20 cellular contexts compared by ENCODE assay signal in the genomic region with DNA sequence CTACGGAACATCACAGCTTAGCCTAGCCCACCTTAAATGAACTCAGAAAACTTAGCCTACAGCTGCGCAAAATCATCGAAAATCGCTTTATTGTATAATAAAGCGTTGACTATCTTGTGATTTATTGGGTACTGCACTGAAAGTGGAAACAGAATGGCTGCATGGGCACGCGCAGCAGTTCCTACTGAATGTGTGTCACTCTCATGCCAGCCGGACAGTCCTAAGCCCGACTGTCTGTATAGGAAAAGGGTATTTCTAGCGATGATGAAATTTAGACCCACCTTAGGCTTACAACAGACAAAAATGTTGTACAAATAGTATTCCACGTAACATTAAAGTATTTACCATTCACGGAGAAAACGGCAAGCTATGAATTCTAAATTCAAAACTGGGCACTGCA.
"Had no signal": no experiment of that assay in that cellular context is flagged by ENCODE, and none has a peak within 500 bp of the region (broad histone marks: within the 10 kb centered on the region; RNA-seq: fewer than 3 reads in every experiment).

No MANE protein-coding gene starts in this region.

- H3K36me3 Mint-ChIP-seq: natural killer cell had no signal

- H3K9ac ChIP-seq: parathyroid adenoma had no signal

- H3K9me3 ChIP-seq: neutrophil, prostate gland, right lobe of liver, thoracic aorta, tibial nerve, upper lobe of left lung, uterus had no signal

- H3K4me1 ChIP-seq: parathyroid adenoma, prostate gland had no signal

- ATAC-seq: effector memory CD8-positive, alpha-beta T cell; left ventricle myocardium superior; natural killer cell; right lobe of liver; stimulated activated naive B cell treated with anti-CD40 and anti-IgM and Interleukin-4, amounts not matched to agents 10 μg/mL and 1 μg/mL and 100 μg/mL, for 72 hours had no signal

- H3K27me3 ChIP-seq: neutrophil, right lobe of liver, tibial nerve, upper lobe of left lung, uterus had no signal

- H3K9me3 Mint-ChIP-seq: central memory CD8-positive, alpha-beta T cell; effector memory CD8-positive, alpha-beta T cell; memory B cell; natural killer cell; stimulated activated naive B cell treated with anti-CD40 and anti-IgM and Interleukin-4, amounts not matched to agents 10 μg/mL and 1 μg/mL and 100 μg/mL, for 72 hours; stimulated activated naive CD8-positive, alpha-beta T cell treated with anti-CD3 and anti-CD28 coated beads, Interleukin-15, Interleukin-2, amounts not matched to agents 100 ng/mL and 50 ng/mL, for 24 hours had no signal

- DNase-seq: cortex of kidney; effector memory CD8-positive, alpha-beta T cell; head of caudate nucleus; left ventricle myocardium superior; natural killer cell; stimulated activated CD4-positive, alpha-beta T cell treated with anti-CD3 and anti-CD28 coated beads, Interleukin-4, amount 100 ng/mL, for 4 hours; stimulated activated naive B cell treated with anti-CD40 and anti-IgM and Interleukin-4, amounts not matched to agents 10 μg/mL and 1 μg/mL and 100 μg/mL, for 72 hours; upper lobe of left lung; uterus had no signal

- H3K27ac Mint-ChIP-seq: memory B cell; natural killer cell; stimulated activated naive B cell treated with anti-CD40 and anti-IgM and Interleukin-4, amounts not matched to agents 10 μg/mL and 1 μg/mL and 100 μg/mL, for 72 hours had no signal

- H3K27me3 Mint-ChIP-seq: central memory CD8-positive, alpha-beta T cell; effector memory CD8-positive, alpha-beta T cell; memory B cell; stimulated activated naive B cell treated with anti-CD40 and anti-IgM and Interleukin-4, amounts not matched to agents 10 μg/mL and 1 μg/mL and 100 μg/mL, for 72 hours; stimulated activated naive CD8-positive, alpha-beta T cell treated with anti-CD3 and anti-CD28 coated beads, Interleukin-15, Interleukin-2, amounts not matched to agents 100 ng/mL and 50 ng/mL, for 24 hours had no signal

- H2AFZ ChIP-seq: parathyroid adenoma had no signal

- H3K4me3 ChIP-seq: lung, prostate gland, right lobe of liver, smooth muscle cell, thoracic aorta, tibial nerve, upper lobe of left lung, uterus had no signal

- H3K36me3 ChIP-seq: neutrophil, prostate gland, right lobe of liver, thoracic aorta, tibial nerve, upper lobe of left lung, uterus had no signal

- H3K4me2 ChIP-seq: smooth muscle cell had no signal

- H3K27ac ChIP-seq: neutrophil, parathyroid adenoma, prostate gland, right lobe of liver, thoracic aorta, upper lobe of left lung, uterus had no signal

- H3K4me3 Mint-ChIP-seq: central memory CD8-positive, alpha-beta T cell; effector memory CD8-positive, alpha-beta T cell; memory B cell; natural killer cell; stimulated activated naive B cell treated with anti-CD40 and anti-IgM and Interleukin-4, amounts not matched to agents 10 μg/mL and 1 μg/mL and 100 μg/mL, for 72 hours; stimulated activated naive CD8-positive, alpha-beta T cell treated with anti-CD3 and anti-CD28 coated beads, Interleukin-15, Interleukin-2, amounts not matched to agents 100 ng/mL and 50 ng/mL, for 24 hours had no signal
